Comparison of ENCODE assay signal across 18 cellular contexts in genomic region chr3:191959876-191960418, GRCh38.
A peak's percentile ranks its signal among the peaks of the same experiment; 100 is the strongest.
DNase-seq lines count a peak whose midpoint lies in the region; ATAC-seq and TF ChIP-seq lines count a peak whose summit lies in the region.
"Had no signal": no experiment of that assay in that cellular context is flagged by ENCODE, and none has a peak within 500 bp of the region (broad histone marks: within the 10 kb centered on the region; RNA-seq: fewer than 3 reads in every experiment).

No MANE protein-coding gene starts in this region.

- TF ChIP-seq EP300 in SK-N-SH (IDR thresholded peaks at IDR 0.05; ENCODE audit: borderline replicate concordance in 1 of 2, low read depth in 1 of 2, low read length in 1 of 2) = no peak

- no peak overlapping the region for H3K27ac ChIP-seq in endodermal cell (ENCODE audit: low read depth, low read length)
- no peak overlapping the region for H3K27ac ChIP-seq in SK-N-SH (ENCODE audit: low read depth in 2 of 2, low read length in 1 of 2)
- H3K27ac ChIP-seq: ascending aorta, coronary artery, heart left ventricle, thoracic aorta had no signal

- no peaks in the 10 kb centered on the region for H3K9me2 ChIP-seq in SK-N-SH

- H3K4me3 Mint-ChIP-seq in endodermal cell = no peak overlapping the region

- H3K36me3 ChIP-seq in endodermal cell (ENCODE audit: control insufficient read depth, insufficient read depth, low read length) = no peaks in the 10 kb centered on the region
- no peaks in the 10 kb centered on the region for H3K36me3 ChIP-seq in neuron (ENCODE audit: insufficient read depth, low read length)
- peaks cover 0 to 3% of the 10 kb centered on the region in 2 experiments for H3K36me3 ChIP-seq in SK-N-SH (replicated peaks in 1 of 2; ENCODE audit: control insufficient read depth in 1 of 2, insufficient read depth in 2 of 2, low read length in 1 of 2)
- H3K36me3 ChIP-seq: ascending aorta, heart left ventricle, thoracic aorta had no signal

- DNase-seq in endodermal cell (no peak), NOMO-1 treated with DMSO at 0.1 percent for 48 hours (lab: John Stamatoyannopoulos, UW; ENCODE audit: unreplicated experiment) (no peak), foreskin fibroblast (no peak), SK-N-SH (no peak)
- DNase-seq: activated CD4-positive, alpha-beta T cell treated with anti-CD3 and anti-CD28 coated beads for 4 hours; activated CD8-positive, alpha-beta memory T cell treated with anti-CD3 and anti-CD28 coated beads, Interleukin-2, amount 50 U/mL, for 4 hours; heart left ventricle; kidney; NCI-H1105; small intestine; T1000 had no signal

- H3K4me3 ChIP-seq in endodermal cell (ENCODE audit: low read length) = no peak overlapping the region
- H3K4me3 ChIP-seq in neuron (ENCODE audit: low read length) = no peak overlapping the region
- H3K4me3 ChIP-seq in foreskin fibroblast (ENCODE audit: low read depth in 1 of 2, low read length in 2 of 2) = no peak overlapping the region
- no peak overlapping the region for H3K4me3 ChIP-seq in SK-N-SH (ENCODE audit: low read depth in 2 of 2, low read length in 1 of 2)
- H3K4me3 ChIP-seq: ascending aorta, coronary artery, heart left ventricle, thoracic aorta had no signal

- no peak overlapping the region for H3K9ac ChIP-seq in endodermal cell (ENCODE audit: extremely low read depth, low read length, poor library complexity, severe bottlenecking)
- no peak overlapping the region for H3K9ac ChIP-seq in SK-N-SH

- no peaks in the 10 kb centered on the region for H3F3A ChIP-seq in SK-N-SH (replicated peaks; ENCODE audit: insufficient read depth)

- H3K4me2 ChIP-seq in SK-N-SH = no peak overlapping the region

- peaks cover 2% of the 10 kb centered on the region for H3K36me3 Mint-ChIP-seq in endodermal cell (ENCODE audit: low read depth)

- H3K4me1 ChIP-seq in endodermal cell (ENCODE audit: control insufficient read depth, insufficient read depth, low read length) = peaks cover 11% of the 10 kb centered on the region
- peaks cover 13% of the 10 kb centered on the region for H3K4me1 ChIP-seq in neuron (ENCODE audit: insufficient read depth, low read length)
- H3K4me1 ChIP-seq in SK-N-SH (ENCODE audit: control insufficient read depth in 1 of 2, insufficient read depth in 2 of 2, low read depth in 1 of 2, low read length in 1 of 2) = no peaks in the 10 kb centered on the region; a peak in 1 of 4 replicates
- H3K4me1 ChIP-seq: ascending aorta, heart left ventricle had no signal

- no peaks in the 10 kb centered on the region for H3K9me3 ChIP-seq in endodermal cell (ENCODE audit: control insufficient read depth, low read length)
- no peaks in the 10 kb centered on the region for H3K9me3 ChIP-seq in neuron (ENCODE audit: low read length)
- no peaks in the 10 kb centered on the region for H3K9me3 ChIP-seq in SK-N-SH
- H3K9me3 ChIP-seq: ascending aorta, heart left ventricle, thoracic aorta had no signal

- H3K4me1 Mint-ChIP-seq in endodermal cell = peaks cover 49% of the 10 kb centered on the region

- POLR2A ChIA-PET in SK-N-SH (lab: Yijun Ruan, JAX) = no interaction called here

- no peak for TF ChIP-seq RAD21 in SK-N-SH (IDR thresholded peaks at IDR 0.05; ENCODE audit: low read length)

- peak overlapping the region; percentile 54 for H3K27ac Mint-ChIP-seq in endodermal cell

- ATAC-seq in GM19351 (IDR thresholded peaks at IDR 0.05; ENCODE audit: unreplicated experiment) = peak; percentile 42
- ATAC-seq in HG03095 (IDR thresholded peaks at IDR 0.05; ENCODE audit: unreplicated experiment) = peak; percentile 54
- ATAC-seq in esophagus mucosa = no peak
- ATAC-seq: heart left ventricle had no signal

- H3K27me3 ChIP-seq in endodermal cell (ENCODE audit: control insufficient read depth, insufficient read depth, low read length, poor library complexity, severe bottlenecking) = no peaks in the 10 kb centered on the region
- no peaks in the 10 kb centered on the region for H3K27me3 ChIP-seq in neuron (ENCODE audit: insufficient read depth, low read length)
- no peaks in the 10 kb centered on the region for H3K27me3 ChIP-seq in SK-N-SH (ENCODE audit: insufficient read depth)
- H3K27me3 ChIP-seq: ascending aorta, heart left ventricle had no signal

- no peak for TF ChIP-seq CTCF in endodermal cell (conservative IDR thresholded peaks at IDR 0.05)
- TF ChIP-seq CTCF in foreskin fibroblast (IDR thresholded peaks at IDR 0.05; ENCODE audit: low read depth, low read length) = no peak
- TF ChIP-seq CTCF in SK-N-SH (IDR thresholded peaks at IDR 0.05) = no peak

- H2AFZ ChIP-seq in neuron (ENCODE audit: low read depth, low read length) (peak overlapping the region; percentile 63), SK-N-SH (ENCODE audit: low read depth) (no peak overlapping the region)

- peaks cover 2% of the 10 kb centered on the region for H3K9me3 Mint-ChIP-seq in endodermal cell

- H3K79me2 ChIP-seq in SK-N-SH (ENCODE audit: insufficient read depth) = no peaks in the 10 kb centered on the region

- WGBS in endodermal cell (ENCODE audit: insufficient coverage in 1 of 2, insufficient read length in 1 of 2), 2 experiments = 60 to 82% methylated on average over 1 to 4 of the region's 4 CpGs
- WGBS in SK-N-SH (ENCODE audit: low lambda C conversion rate) = 6% methylated on average over 4 of the region's 4 CpGs

- CTCF ChIA-PET in SK-N-SH (lab: Yijun Ruan, JAX) = interaction anchor here (0.8 kb wide), 1 partner anchor 13 kb away, joined by 3 read pairs; no protein-coding TSS in a partner anchor

- H3K27me3 Mint-ChIP-seq in endodermal cell (ENCODE audit: insufficient read depth) = no peaks in the 10 kb centered on the region

- no peaks in the 10 kb centered on the region for H4K20me1 ChIP-seq in SK-N-SH (ENCODE audit: insufficient read depth)

TF ChIP-seq in SK-N-SH, 30 proteins besides CTCF, POLR2A, EP300 and RAD21 (continues in another document):
- no peak for TF ChIP-seq TEAD4 (IDR thresholded peaks at IDR 0.05; ENCODE audit: borderline replicate concordance, insufficient read depth)
- no peak for TF ChIP-seq TAF1 (IDR thresholded peaks at IDR 0.05; ENCODE audit: borderline replicate concordance, low read depth, low read length)
- TF ChIP-seq SMC3 (IDR thresholded peaks at IDR 0.05; ENCODE audit: low read depth, low read length) = no peak
- no peak for TF ChIP-seq JUND (IDR thresholded peaks at IDR 0.05)
- no peak for TF ChIP-seq GABPA (IDR thresholded peaks at IDR 0.05; ENCODE audit: low read depth)
- no peak for TF ChIP-seq USF1 (IDR thresholded peaks at IDR 0.05; ENCODE audit: borderline replicate concordance, low read depth)
- TF ChIP-seq ELF1 (IDR thresholded peaks at IDR 0.05) = no peak
- TF ChIP-seq YY1 (IDR thresholded peaks at IDR 0.05; ENCODE audit: low read depth) = no peak
- TF ChIP-seq FOXM1 (IDR thresholded peaks at IDR 0.05; ENCODE audit: low read depth) = no peak
- no peak for TF ChIP-seq CHD2 (IDR thresholded peaks at IDR 0.05; ENCODE audit: low read length, partially characterized antibody)
- TF ChIP-seq FOXJ3 (CRISPR knock-in tag; IDR thresholded peaks at IDR 0.05) = no peak
- TF ChIP-seq RCOR1 (IDR thresholded peaks at IDR 0.05; ENCODE audit: low read length) = no peak
- no peak for TF ChIP-seq ZBTB33 (IDR thresholded peaks at IDR 0.05; ENCODE audit: borderline replicate concordance, low read depth)
- no peak for TF ChIP-seq MAX (IDR thresholded peaks at IDR 0.05; ENCODE audit: low read depth)
- TF ChIP-seq SIN3A (IDR thresholded peaks at IDR 0.05; ENCODE audit: borderline replicate concordance, low read depth, low read length) = no peak
- no peak for TF ChIP-seq EZH2phosphoT487 (IDR thresholded peaks at IDR 0.05; ENCODE audit: borderline replicate concordance, low read depth)
- no peak for TF ChIP-seq USF2 (IDR thresholded peaks at IDR 0.05; ENCODE audit: borderline replicate concordance, low read depth, low read length)
